ENCODE assay signal across 37 cellular contexts in the genomic region with DNA sequence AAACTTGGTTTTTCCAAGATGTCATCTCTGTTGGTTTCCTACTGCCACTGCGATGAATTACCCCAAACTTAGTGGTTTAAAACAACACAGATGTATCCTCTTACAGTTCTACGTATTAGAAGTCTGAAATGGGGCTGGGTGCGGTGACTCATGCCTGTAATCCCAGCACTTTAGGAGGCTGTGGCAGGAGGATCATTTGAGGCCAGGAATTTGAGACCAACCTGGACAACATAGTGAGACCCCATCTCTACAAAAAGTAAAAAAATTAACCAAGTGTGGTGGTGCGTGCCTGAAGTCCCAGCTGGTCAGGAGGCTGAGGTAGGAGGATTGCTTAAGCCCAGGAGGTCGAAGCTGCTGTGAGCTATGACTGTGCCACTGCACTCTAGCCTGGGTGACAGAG. TPM values are rescaled to one million over a fixed set of nuclear protein-coding genes. Genes with fewer than 3 reads are reported as not detected.
"Had no signal": no experiment of that assay in that cellular context is flagged by ENCODE, and none has a peak within 500 bp of the region (broad histone marks: within the 10 kb centered on the region; RNA-seq: fewer than 3 reads in every experiment).

No MANE protein-coding gene starts in this region.

- H3K36me3 ChIP-seq: MG63 had no signal

- H3K9me3 ChIP-seq: MG63 had no signal

- DNase-seq: Karpas-422, Kasumi-1, MG63, MM.1S, MV-4-11, NCI-H1048, NCI-H1092, NCI-H1092 treated with DMSO at 0.1 percent for 48 hours, NCI-H1105, NCI-H1105 treated with DMSO at 0.1 percent for 48 hours, NCI-H1417, NCI-H1417 treated with DMSO at 0.1 percent for 48 hours, NCI-H1436, NCI-H1436 treated with DMSO at 0.1 percent for 48 hours, NCI-H146, NCI-H1694, NCI-H1694 treated with DMSO at 0.1 percent for 48 hours, NCI-H187, NCI-H187 treated with DMSO at 0.1 percent for 48 hours, NCI-H1930, NCI-H2029, NCI-H2029 treated with DMSO at 0.1 percent for 48 hours, NCI-H2081, NCI-H2081 treated with DMSO at 0.1 percent for 48 hours, NCI-H2107, NCI-H2171, NCI-H2171 treated with DMSO at 0.1 percent for 48 hours, NCI-H2227 treated with DMSO at 0.1 percent for 48 hours, NCI-H226, NCI-H345, NCI-H446, NCI-H446 treated with DMSO at 0.1 percent for 48 hours, NCI-H510A, NCI-H510A treated with DMSO at 0.1 percent for 48 hours, NCI-H524 had no signal

- H3K27me3 ChIP-seq: MG63 had no signal

- H3K4me3 ChIP-seq: MG63 had no signal

RNA-seq across cellular contexts. Expression of a gene that starts 57.2 kb away (rescaled TPM):
- total RNA-seq: LHCN-M2, M059J had no signal
